Comparison of ENCODE assay signal across 11 cellular contexts in genomic region chr15:70799667-70800450, GRCh38. TPM values are rescaled to one million over a fixed set of nuclear protein-coding genes. Genes with fewer than 3 reads are reported as not detected.
A peak's percentile ranks its signal among the peaks of the same experiment; 100 is the strongest.
DNase-seq lines count a peak whose midpoint lies in the region; ATAC-seq, FAIRE-seq and TF ChIP-seq lines count a peak whose summit lies in the region.
"Had no signal": no experiment of that assay in that cellular context is flagged by ENCODE, and none has a peak within 500 bp of the region (broad histone marks: within the 10 kb centered on the region; RNA-seq: fewer than 3 reads in every experiment).

No MANE protein-coding gene starts in this region.

- DNase-seq in IMR-90 (peak; percentile 99), HepG2 (ENCODE audit: low spot score) (peak; percentile 66), transverse colon (no peak), NCI-H2227 (lab: John Stamatoyannopoulos, UW; ENCODE audit: unreplicated experiment) (no peak), DMS114 treated with DMSO at 0.1 percent for 48 hours (lab: John Stamatoyannopoulos, UW; ENCODE audit: unreplicated experiment) (no peak)
- DNase-seq in activated T-cell treated with anti-CD3 and anti-CD28 coated beads, Interleukin-2, amount 50 U/mL, for 48 hours, result no peak
- DNase-seq: activated CD4-positive, alpha-beta T cell treated with anti-CD3 and anti-CD28 coated beads for 4 hours; NCI-H748 treated with DMSO at 0.1 percent for 48 hours had no signal

- H3K79me2 ChIP-seq in HepG2 (ENCODE audit: insufficient read depth, low read length), result no peaks in the 10 kb centered on the region

- H2AK5ac ChIP-seq in IMR-90 (ENCODE audit: low read depth, low read length), result peak overlapping the region; percentile 99

- H4K91ac ChIP-seq in IMR-90 (ENCODE audit: insufficient read depth, low read depth, low read length), result peak overlapping the region; percentile 97

- H3K23ac ChIP-seq in IMR-90 (ENCODE audit: low read depth, low read length), result peak overlapping the region; percentile 100

- 50% methylated on average over 2 of the region's 9 CpGs; no CpG with 5 or more reads in 1 of the 2 experiments for WGBS in IMR-90 (ENCODE audit: extremely low coverage in 2 of 2, insufficient read length in 1 of 2), 2 experiments
- WGBS in HepG2 (ENCODE audit: low lambda C conversion rate), result 39% methylated on average over 8 of the region's 9 CpGs
- 76 to 85% methylated on average over 4 to 9 of the region's 9 CpGs for WGBS in transverse colon (ENCODE audit: low coverage in 1 of 2), 2 donors

- peak overlapping the region; percentile 26 for H3K9ac ChIP-seq in IMR-90 (ENCODE audit: low read depth, low read length)
- H3K9ac ChIP-seq in HepG2 (ENCODE audit: insufficient read depth, low read depth, low read length), result no peak overlapping the region

- H4K20me1 ChIP-seq in IMR-90 (ENCODE audit: insufficient read depth, low read length), result no peaks in the 10 kb centered on the region
- H4K20me1 ChIP-seq in HepG2 (ENCODE audit: insufficient read depth, low read length), result no peaks in the 10 kb centered on the region

- H2BK120ac ChIP-seq in IMR-90 (ENCODE audit: low read depth, low read length), result peak overlapping the region; percentile 100

- H2BK15ac ChIP-seq in IMR-90 (ENCODE audit: low read depth, low read length), result peak overlapping the region; percentile 100

- H3K4me1 ChIP-seq in IMR-90 (ENCODE audit: control insufficient read depth, insufficient read depth, low read length) (peaks cover 33% of the 10 kb centered on the region), HepG2 (ENCODE audit: insufficient read depth, low read length) (peaks cover 39% of the 10 kb centered on the region), transverse colon (peaks cover 0 to 7% (median 0%) of the 10 kb centered on the region in 4 donors)

- TF ChIP-seq EP300 in HepG2 (IDR thresholded peaks at IDR 0.05; ENCODE audit: low read depth in 2 of 2, low read length in 2 of 2) (no peak; a peak in 1 of 4 replicates), HepG2 (CRISPR knock-in tag; IDR thresholded peaks at IDR 0.05; ENCODE audit: borderline replicate concordance) (no peak), transverse colon (IDR thresholded peaks at IDR 0.05; ENCODE audit: low read depth) (no peak)

- H3K27ac ChIP-seq in IMR-90 (ENCODE audit: insufficient read depth, low read length) (peak overlapping the region; percentile 97), cingulate gyrus (ENCODE audit: low read depth, low read length) (peak overlapping the region; percentile 13), HepG2 (ENCODE audit: extremely low read length, insufficient read depth, low read length) (no peak overlapping the region), transverse colon (peak overlapping the region; percentile 4 to 35 (median 19))

- POLR2A ChIA-PET in IMR-90 (lab: Charles Lee; ENCODE audit: unreplicated experiment) (interaction anchor here (0.7 to 1.0 kb wide), 4 partner anchors 17 to 106 kb away, joined by 3 to 5 read pairs (median 3); no protein-coding TSS in a partner anchor), HepG2 (lab: Yijun Ruan, JAX) (interaction anchor here (1.3 kb wide), 1 partner anchor 36 kb away, joined by 3 read pairs; the partner anchor contains the start of gene UACA)

- H3K4me2 ChIP-seq in IMR-90 (ENCODE audit: low read depth, low read length), result peak overlapping the region; percentile 71
- peak overlapping the region; percentile 32; the same call in 1 of the 2 replicates for H3K4me2 ChIP-seq in HepG2 (ENCODE audit: low read depth, low read length)

- TF ChIP-seq CTCF in IMR-90 (conservative IDR thresholded peaks at IDR 0.05; ENCODE audit: low read depth, low read length) (no peak), HepG2 (CRISPR knock-in tag; IDR thresholded peaks at IDR 0.05) (no peak), transverse colon (IDR thresholded peaks at IDR 0.05) (no peak)

- H3K4me3 ChIP-seq in IMR-90 (ENCODE audit: insufficient read depth, low read depth, low read length) (no peak overlapping the region), HepG2 (replicated peaks in 1 of 3; ENCODE audit: insufficient read depth in 1 of 3, low read depth in 2 of 3, low read length in 3 of 3) (no peak overlapping the region), transverse colon (no peak overlapping the region)

- no peaks in the 10 kb centered on the region for H3K36me3 ChIP-seq in IMR-90 (ENCODE audit: control insufficient read depth, insufficient read depth, low read length)
- H3K36me3 ChIP-seq in HepG2 (replicated peaks in 1 of 2; ENCODE audit: control insufficient read depth in 1 of 2, insufficient read depth in 2 of 2, low read length in 2 of 2), result no peaks in the 10 kb centered on the region
- H3K36me3 ChIP-seq in transverse colon, result no peaks in the 10 kb centered on the region

- H3K18ac ChIP-seq in IMR-90 (ENCODE audit: low read depth, low read length), result peak overlapping the region; percentile 92

- dilution Hi-C loops in IMR-90 (cut with HindIII; ENCODE audit: low sequenced_read_pairs, unreplicated experiment), result no loop called here

- TF ChIP-seq POLR2A in IMR-90 (IDR thresholded peaks at IDR 0.05; ENCODE audit: low read depth, low read length), result no peak
- TF ChIP-seq POLR2A in HepG2 (IDR thresholded peaks at IDR 0.05; ENCODE audit: insufficient read depth in 1 of 2, low read depth in 2 of 2, low read length in 2 of 2), result no peak
- no peak for TF ChIP-seq POLR2A in transverse colon (IDR thresholded peaks at IDR 0.05)

- H3K14ac ChIP-seq in IMR-90 (replicated peaks; ENCODE audit: low read depth, low read length), result peak overlapping the region; percentile 99

- peak overlapping the region; percentile 38 to 99 for H4K8ac ChIP-seq in IMR-90 (ENCODE audit: low read depth in 2 of 2, low read length in 2 of 2)

- no peak for TF ChIP-seq RAD21 in IMR-90 (IDR thresholded peaks at IDR 0.05; ENCODE audit: low read length)
- no peak for TF ChIP-seq RAD21 in HepG2 (CRISPR knock-in tag; IDR thresholded peaks at IDR 0.05)

- peak overlapping the region; percentile 89 for H4K5ac ChIP-seq in IMR-90 (ENCODE audit: low read depth, low read length)

- peak overlapping the region; percentile 99 for H2BK5ac ChIP-seq in IMR-90 (ENCODE audit: low read depth, low read length, poor library complexity, severe bottlenecking)

- H3K79me1 ChIP-seq in IMR-90 (ENCODE audit: low read depth in 1 of 2, low read length in 2 of 2), result peaks cover 3 to 56% of the 10 kb centered on the region in 2 experiments

- BruUV-seq in IMR-90 (replicated peaks; lab: Mats Ljungman, UMichigan) (no TSS peak), HepG2 (replicated peaks; lab: Mats Ljungman, UMichigan) (no TSS peak)

- in situ Hi-C loops in IMR-90 (cut with MboI; ENCODE audit: low sequenced_read_pairs) (no loop called here), HepG2 (cut with HindIII; ENCODE audit: extremely low pct_ligation_motif_present, low pct_unique_long_range_greater_than_20kb) (no loop called here), transverse colon (cut with MboI; ENCODE audit: low pct_ligation_motif_present in 1 of 4, low pct_unique_long_range_greater_than_20kb in 1 of 4, low sequenced_read_pairs in 3 of 4) (no loop called here)

- H3K4ac ChIP-seq in IMR-90 (ENCODE audit: low read depth, low read length), result peak overlapping the region; percentile 100

- H2AFZ ChIP-seq in IMR-90 (replicated peaks; ENCODE audit: low read length, poor library complexity) (peak overlapping the region; percentile 58), HepG2 (ENCODE audit: low read length) (no peak overlapping the region)

- intact Hi-C loops in IMR-90 (cut with micrococcal nuclease), result loop anchor here (1.0 kb wide), 1 partner anchor 38 kb away; no protein-coding TSS in a partner anchor
- intact Hi-C loops in HepG2 (cut with micrococcal nuclease; ENCODE audit: unreplicated experiment), result no loop called here
- intact Hi-C loops in transverse colon (cut with DNase I; ENCODE audit: low total_unique reads), result no loop called here

- H3K9me3 ChIP-seq in IMR-90 (ENCODE audit: control insufficient read depth, insufficient read depth, low read length), result no peaks in the 10 kb centered on the region
- no peaks in the 10 kb centered on the region for H3K9me3 ChIP-seq in HepG2 (ENCODE audit: low read length)
- H3K9me3 ChIP-seq in transverse colon, result no peaks in the 10 kb centered on the region

- FAIRE-seq in HepG2 (lab: Jason Lieb, UNC), result peak; percentile 76
- FAIRE-seq: frontal cortex had no signal

- H3K27me3 ChIP-seq in IMR-90 (ENCODE audit: control insufficient read depth, insufficient read depth, low read length) (no peaks in the 10 kb centered on the region), HepG2 (ENCODE audit: control insufficient read depth in 1 of 2, insufficient read depth in 2 of 2, low read length in 2 of 2) (no peaks in the 10 kb centered on the region; a peak in 1 of 5 replicates), transverse colon (no peaks in the 10 kb centered on the region)

- ATAC-seq in IMR-90 (ENCODE audit: low read depth), result peak; percentile 80
- ATAC-seq in HepG2, result peak; percentile 96
- ATAC-seq in GM21619 (IDR thresholded peaks at IDR 0.05; ENCODE audit: unreplicated experiment), result no peak

- peak overlapping the region; percentile 91 for H2AK9ac ChIP-seq in IMR-90 (replicated peaks; ENCODE audit: low read depth, low read length, poor library complexity)

- peak overlapping the region; percentile 100 for H2BK20ac ChIP-seq in IMR-90 (ENCODE audit: low read depth, low read length)

- CTCF ChIA-PET in IMR-90 (lab: Yijun Ruan, JAX), result interaction anchor here (0.6 to 1.1 kb wide), 2 partner anchors 12 to 51 kb away, joined by 3 to 8 read pairs; no protein-coding TSS in a partner anchor
- CTCF ChIA-PET in HepG2 (lab: Yijun Ruan, JAX; ENCODE audit: low intra/inter-chr PET ratio, low total read pairs), result no interaction called here

- H3K56ac ChIP-seq in IMR-90 (ENCODE audit: extremely low read depth, insufficient read depth, low read length), result peak overlapping the region; percentile 98

- H3K9me1 ChIP-seq in IMR-90 (ENCODE audit: insufficient read depth, low read length), result peaks cover 42% of the 10 kb centered on the region

RNA-seq across cellular contexts. Expression of gene UACA, which starts 36.5 kb away (rescaled TPM):
- 505 and 507 TPM in 2 replicates for total RNA-seq in IMR-90 (2012; rRNA removed)
- polyA plus RNA-seq in IMR-90 (2012; rRNA removed), result 127 and 156 TPM in 2 replicates
- 34.2 and 47.8 TPM in 2 replicates for polyA plus RNA-seq in IMR-90 (2012; cell fraction: cytosol; rRNA removed)
- 121 and 277 TPM in 2 replicates for polyA plus RNA-seq in IMR-90 (2012; cell fraction: nucleus; rRNA removed; ENCODE audit: low replicate concordance)
- 17.8 and 22.1 TPM in 2 replicates for total RNA-seq in HepG2 (2016; rRNA removed; fragmentation: Illumina TruSeq; extraction: Trizol)
- 14.4 and 18.1 TPM in 2 replicates for total RNA-seq in HepG2 (2016; cell fraction: cytosol; rRNA removed; fragmentation: Illumina TruSeq; extraction: Trizol; ENCODE audit: low read depth)
- total RNA-seq in HepG2 (2016; cell fraction: insoluble cytoplasmic fraction; rRNA removed; fragmentation: Illumina TruSeq; extraction: Trizol), result 19.7 and 21.3 TPM in 2 replicates
- 7.7 and 8.4 TPM in 2 replicates for total RNA-seq in HepG2 (2016; cell fraction: membrane; rRNA removed; fragmentation: Illumina TruSeq; extraction: Trizol)
- total RNA-seq in HepG2 (2016; cell fraction: nucleus; rRNA removed; fragmentation: Illumina TruSeq; extraction: Trizol), result 36.5 and 36.9 TPM in 2 replicates
- 33.5 and 39.2 TPM in 2 replicates for polyA plus RNA-seq in HepG2 (2011; rRNA removed)
- 12.5 and 15.3 TPM in 2 replicates for polyA plus RNA-seq in HepG2 (2011; cell fraction: cytosol; rRNA removed)
- 35.7 and 38.2 TPM in 2 replicates for polyA plus RNA-seq in HepG2 (2011; cell fraction: nucleus; rRNA removed)
- polyA plus RNA-seq in HepG2 (2012), result 27.2 and 36.9 TPM in 2 replicates
- 0.66 and 0.80 TPM in 2 replicates for polyA plus RNA-seq in HepG2 (2016; cell fraction: cytosol; fragmentation: Illumina TruSeq; extraction: Trizol; ENCODE audit: low read depth)
- 10.1 and 14.0 TPM in 2 replicates for polyA plus RNA-seq in HepG2 (2016; cell fraction: insoluble cytoplasmic fraction; fragmentation: Illumina TruSeq; extraction: Trizol; ENCODE audit: low read depth)
- 2.0 TPM in 2 replicates for polyA plus RNA-seq in HepG2 (2016; cell fraction: membrane; fragmentation: Illumina TruSeq; extraction: Trizol; ENCODE audit: low read depth)
- polyA plus RNA-seq in HepG2 (2016; cell fraction: nucleus; fragmentation: Illumina TruSeq; extraction: Trizol; ENCODE audit: insufficient read depth, low read depth), result 40.1 and 43.4 TPM in 2 replicates
- 60.8 and 71.4 TPM in 2 replicates for polyA minus RNA-seq in HepG2 (2011; rRNA and poly(A)+ RNA removed; ENCODE audit: low replicate concordance)
- polyA minus RNA-seq in HepG2 (2011; cell fraction: cytosol; rRNA and poly(A)+ RNA removed), result 20.9 and 27.9 TPM in 2 replicates
- polyA minus RNA-seq in HepG2 (2011; cell fraction: nucleus; rRNA and poly(A)+ RNA removed), result 93.1 and 97.1 TPM in 2 replicates
- total RNA-seq in transverse colon, result 10 to 100 TPM; 19.5 to 90.5 (median 40.8) TPM

RNA-seq across cellular contexts. Expression of gene LARP6, which starts 54.1 kb away (rescaled TPM):
- total RNA-seq in IMR-90 (2012; rRNA removed), result 36.4 and 78.3 TPM in 2 replicates
- polyA plus RNA-seq in IMR-90 (2012; rRNA removed), result 135 and 146 TPM in 2 replicates
- 160 and 262 TPM in 2 replicates for polyA plus RNA-seq in IMR-90 (2012; cell fraction: cytosol; rRNA removed)
- 56.0 and 108 TPM in 2 replicates for polyA plus RNA-seq in IMR-90 (2012; cell fraction: nucleus; rRNA removed; ENCODE audit: low replicate concordance)
- total RNA-seq in HepG2 (2016; rRNA removed; fragmentation: Illumina TruSeq; extraction: Trizol), result 2.9 and 3.0 TPM in 2 replicates
- total RNA-seq in HepG2 (2016; cell fraction: cytosol; rRNA removed; fragmentation: Illumina TruSeq; extraction: Trizol; ENCODE audit: low read depth), result 7.4 and 9.4 TPM in 2 replicates
- 3.1 and 3.9 TPM in 2 replicates for total RNA-seq in HepG2 (2016; cell fraction: insoluble cytoplasmic fraction; rRNA removed; fragmentation: Illumina TruSeq; extraction: Trizol)
- total RNA-seq in HepG2 (2016; cell fraction: membrane; rRNA removed; fragmentation: Illumina TruSeq; extraction: Trizol), result 5.3 and 6.4 TPM in 2 replicates
- total RNA-seq in HepG2 (2016; cell fraction: nucleus; rRNA removed; fragmentation: Illumina TruSeq; extraction: Trizol), result 1.5 and 1.8 TPM in 2 replicates
- polyA plus RNA-seq in HepG2 (2011; rRNA removed), result 8.2 and 9.7 TPM in 2 replicates
- 6.4 and 8.2 TPM in 2 replicates for polyA plus RNA-seq in HepG2 (2011; cell fraction: cytosol; rRNA removed)
- 4.1 and 4.2 TPM in 2 replicates for polyA plus RNA-seq in HepG2 (2011; cell fraction: nucleus; rRNA removed)
- 11.1 and 11.6 TPM in 2 replicates for polyA plus RNA-seq in HepG2 (2012)
- 11.8 and 12.8 TPM in 2 replicates for polyA plus RNA-seq in HepG2 (2016; cell fraction: cytosol; fragmentation: Illumina TruSeq; extraction: Trizol; ENCODE audit: low read depth)
- polyA plus RNA-seq in HepG2 (2016; cell fraction: insoluble cytoplasmic fraction; fragmentation: Illumina TruSeq; extraction: Trizol; ENCODE audit: low read depth), result 3.1 and 3.3 TPM in 2 replicates
- polyA plus RNA-seq in HepG2 (2016; cell fraction: membrane; fragmentation: Illumina TruSeq; extraction: Trizol; ENCODE audit: low read depth), result 6.5 and 8.6 TPM in 2 replicates
- polyA plus RNA-seq in HepG2 (2016; cell fraction: nucleus; fragmentation: Illumina TruSeq; extraction: Trizol; ENCODE audit: insufficient read depth, low read depth), result 2.3 and 4.2 TPM in 2 replicates
- 5.9 and 25.3 TPM in 2 replicates for polyA minus RNA-seq in HepG2 (2011; rRNA and poly(A)+ RNA removed; ENCODE audit: low replicate concordance)
- 1.8 and 2.5 TPM in 2 replicates for polyA minus RNA-seq in HepG2 (2011; cell fraction: cytosol; rRNA and poly(A)+ RNA removed)
- 2.6 and 3.2 TPM in 2 replicates for polyA minus RNA-seq in HepG2 (2011; cell fraction: nucleus; rRNA and poly(A)+ RNA removed)
- total RNA-seq in transverse colon, result 10 to 100 TPM in 2 of 4 donors, 1 to 10 TPM in 1, under 1 TPM in 1; 0.75 to 41.0 (median 8.3) TPM

Comparison
In these comparisons a context has a peak if more than half of its experiments do, and no peak if none do; other contexts are left out.
1. DNase-seq: peak in IMR-90 (single experiment) and HepG2 (single experiment); none in transverse colon (single experiment), activated T-cell treated with anti-CD3 and anti-CD28 coated beads, Interleukin-2, amount 50 U/mL, for 48 hours (0 of 2), NCI-H2227 (single experiment) and DMS114 treated with DMSO at 0.1 percent for 48 hours (single experiment).